8 cellular contexts compared by ENCODE assay signal in the genomic region with DNA sequence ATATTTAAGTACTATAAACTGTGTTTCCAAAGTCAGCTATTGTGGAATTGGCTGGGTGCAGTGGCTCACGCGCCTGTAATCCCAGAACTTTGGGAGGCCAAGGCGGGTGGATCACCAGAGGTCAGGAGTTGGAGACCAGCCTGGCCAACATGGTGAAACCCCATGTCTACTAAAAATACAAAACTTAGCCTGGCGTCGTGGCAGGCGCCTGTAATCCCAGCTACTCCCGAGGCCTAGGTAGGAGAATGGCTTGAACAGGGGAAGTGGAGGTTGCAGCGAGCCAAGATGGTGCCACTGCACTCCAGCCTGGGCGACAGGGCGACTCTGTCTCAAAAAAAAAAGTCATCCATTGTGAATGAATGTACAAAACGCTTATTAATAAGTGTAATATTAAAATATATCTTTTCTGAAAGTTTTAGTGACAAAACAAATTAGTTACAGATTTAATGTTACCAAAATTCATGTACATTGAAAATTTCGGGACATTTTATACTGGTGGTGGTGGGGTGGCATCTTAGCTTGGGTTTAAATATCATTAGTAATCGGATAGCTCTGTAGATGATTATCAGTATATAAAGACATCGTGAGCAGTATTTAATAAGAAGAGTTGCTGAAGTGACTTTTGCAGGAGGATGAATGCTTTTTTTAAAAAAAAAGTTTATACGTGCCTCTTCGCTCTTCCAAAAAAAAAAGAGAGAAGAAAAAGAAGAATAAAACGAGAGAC. TPM values are rescaled to one million over a fixed set of nuclear protein-coding genes. Genes with fewer than 3 reads are reported as not detected.
DNase-seq lines count a peak whose midpoint lies in the region; ATAC-seq, FAIRE-seq and TF ChIP-seq lines count a peak whose summit lies in the region.

No MANE protein-coding gene starts in this region.

- TF ChIP-seq CTCF in fibroblast of villous mesenchyme (IDR thresholded peaks at IDR 0.05; ENCODE audit: insufficient read depth, low read depth, low read length): no peak

- ATAC-seq in GM18861 (IDR thresholded peaks at IDR 0.05; ENCODE audit: unreplicated experiment) (peak; percentile 8), HG02642 (IDR thresholded peaks at IDR 0.05; ENCODE audit: poor library complexity, unreplicated experiment) (peak; percentile 5), left lobe of liver (no peak)

- H3K4me3 ChIP-seq in SK-N-MC (peak overlapping the region; percentile 91), fibroblast of villous mesenchyme (ENCODE audit: low read depth, low read length) (peak overlapping the region; percentile 84), skin epidermis (peak overlapping the region; percentile 53 to 87 (median 73))

- H3K27ac ChIP-seq in SK-N-MC: peak overlapping the region; percentile 94
- peak overlapping the region in 20 of 21 experiments; percentile 63 to 99 (median 93) for H3K27ac ChIP-seq in skin epidermis

- peaks cover 50% of the 10 kb centered on the region for H3K36me3 ChIP-seq in SK-N-MC (ENCODE audit: insufficient read depth, low read length)

- peak overlapping the region; percentile 99 for H3K9ac ChIP-seq in SK-N-MC (ENCODE audit: insufficient read length)

- DNase-seq in SK-N-MC (ENCODE audit: low read depth, low spot score): no peak
- no peak for DNase-seq in fibroblast of villous mesenchyme (ENCODE audit: low read depth)
- no peak for DNase-seq in left lobe of liver (ENCODE audit: low spot score)
- DNase-seq in NCI-H1092 (lab: John Stamatoyannopoulos, UW): no peak
- no peak for DNase-seq in HTR-8/SVneo (ENCODE audit: insufficient read length, low spot score)

- no peaks in the 10 kb centered on the region for H3K9me3 ChIP-seq in SK-N-MC (ENCODE audit: low read depth, low read length)

- no peak for FAIRE-seq in HTR-8/SVneo (lab: Jason Lieb, UNC)

RNA-seq across cellular contexts. Expression of gene SRSF11, which starts 0.5 kb away (rescaled TPM):
- total RNA-seq in fibroblast of villous mesenchyme (113 and 147 TPM in 2 replicates), left lobe of liver (54.7 TPM)

RNA-seq across cellular contexts. Expression of gene LRRC40, which starts 15.3 kb away (rescaled TPM):
- total RNA-seq in fibroblast of villous mesenchyme: 20.9 and 27.6 TPM in 2 replicates
- total RNA-seq in left lobe of liver: 8.3 TPM
